ENCODE assay signal across 11 cellular contexts in the genomic region with DNA sequence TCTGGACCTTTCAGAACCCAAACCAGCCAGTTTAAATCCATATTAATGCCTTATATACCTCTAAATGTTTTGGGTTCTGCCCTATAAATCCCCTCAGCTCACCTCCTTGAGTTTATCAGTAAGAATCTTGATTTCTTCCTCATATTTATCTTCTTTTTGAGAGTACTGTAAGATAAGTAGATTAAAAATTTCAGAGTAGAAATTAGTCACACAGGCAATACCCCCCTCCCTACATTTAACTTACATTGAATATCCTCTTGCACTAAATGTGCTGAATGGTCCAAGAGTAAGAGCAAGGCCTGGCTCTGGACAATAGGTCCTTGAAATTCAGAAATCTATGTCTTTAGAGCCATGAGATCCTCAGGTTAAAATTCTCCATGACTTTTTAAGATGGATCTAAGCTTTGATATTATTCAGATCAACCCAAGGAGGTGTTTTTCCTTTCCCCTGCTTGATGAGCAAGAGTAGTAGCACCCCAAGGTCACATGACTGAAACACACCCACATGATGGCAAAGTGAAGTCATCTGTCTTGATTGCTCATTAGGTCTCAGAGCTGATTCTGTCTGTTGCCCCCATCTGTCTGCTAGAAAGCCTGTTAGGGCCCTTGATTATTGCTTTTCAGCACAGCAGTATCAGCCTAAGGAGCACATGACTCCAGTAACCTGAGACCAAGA.
DNase-seq lines count a peak whose midpoint lies in the region; ATAC-seq and TF ChIP-seq lines count a peak whose summit lies in the region.
"Had no signal": no experiment of that assay in that cellular context is flagged by ENCODE, and none has a peak within 500 bp of the region (broad histone marks: within the 10 kb centered on the region; RNA-seq: fewer than 3 reads in every experiment).

No MANE protein-coding gene starts in this region.

- no peak overlapping the region for H3K4me3 ChIP-seq in neutrophil (ENCODE audit: low read depth in 1 of 2, low read length in 1 of 2)
- H3K4me3 ChIP-seq: BLaER1 treated with 17β-estradiol and CSF1 and Interleukin-3, amounts not matched to agents 10 nM and 100 nM; HAP-1 had no signal

- H3K4me1 Mint-ChIP-seq in activated naive CD8-positive, alpha-beta T cell treated with anti-CD3 and anti-CD28 coated beads, Interleukin-2, amount 50 U/mL, for 24 hours: peaks cover 55% of the 10 kb centered on the region

- peak; percentile 99 for ATAC-seq in activated naive CD8-positive, alpha-beta T cell treated with anti-CD3 and anti-CD28 coated beads, Interleukin-2, amount 50 U/mL, for 24 hours

- H3K27me3 Mint-ChIP-seq in activated naive CD8-positive, alpha-beta T cell treated with anti-CD3 and anti-CD28 coated beads, Interleukin-2, amount 50 U/mL, for 24 hours: no peaks in the 10 kb centered on the region

- H3K36me3 Mint-ChIP-seq in activated naive CD8-positive, alpha-beta T cell treated with anti-CD3 and anti-CD28 coated beads, Interleukin-2, amount 50 U/mL, for 24 hours (ENCODE audit: low read depth): peaks cover 78% of the 10 kb centered on the region

- peak overlapping the region; percentile 55 for H3K4me3 Mint-ChIP-seq in activated naive CD8-positive, alpha-beta T cell treated with anti-CD3 and anti-CD28 coated beads, Interleukin-2, amount 50 U/mL, for 24 hours

- peaks cover 5% of the 10 kb centered on the region in 2 experiments for H3K4me1 ChIP-seq in neutrophil (ENCODE audit: control insufficient read depth in 1 of 2, insufficient read depth in 1 of 2, low read depth in 1 of 2, low read length in 1 of 2)
- H3K4me1 ChIP-seq: HAP-1 had no signal

- TF ChIP-seq CTCF in neutrophil (IDR thresholded peaks at IDR 0.05): no peak

- no peaks in the 10 kb centered on the region for H3K9me3 ChIP-seq in neutrophil
- H3K9me3 ChIP-seq: HAP-1 had no signal

- H3K27ac Mint-ChIP-seq in activated naive CD8-positive, alpha-beta T cell treated with anti-CD3 and anti-CD28 coated beads, Interleukin-2, amount 50 U/mL, for 24 hours: peak overlapping the region; percentile 96

- H3K27ac ChIP-seq in neutrophil: peak overlapping the region; percentile 55
- H3K27ac ChIP-seq: BLaER1 treated with 17β-estradiol and CSF1 and Interleukin-3, amounts not matched to agents 10 nM and 100 nM had no signal

- H3K9me3 Mint-ChIP-seq in activated naive CD8-positive, alpha-beta T cell treated with anti-CD3 and anti-CD28 coated beads, Interleukin-2, amount 50 U/mL, for 24 hours: no peaks in the 10 kb centered on the region

- peak; percentile 65 for DNase-seq in stimulated activated naive CD4-positive, alpha-beta T cell treated with Interleukin-2 at 50 U/mL for 16 hours (lab: John Stamatoyannopoulos, UW)
- DNase-seq in stimulated activated naive CD4-positive, alpha-beta T cell (lab: John Stamatoyannopoulos, UW): no peak
- peak; percentile 48 for DNase-seq in activated naive CD8-positive, alpha-beta T cell treated with anti-CD3 and anti-CD28 coated beads, Interleukin-2, amount 50 U/mL, for 24 hours
- DNase-seq in DMS79 (lab: John Stamatoyannopoulos, UW) (no peak), MV-4-11 (lab: John Stamatoyannopoulos, UW) (no peak), NK-92 (lab: John Stamatoyannopoulos, UW; ENCODE audit: unreplicated experiment) (no peak), NCI-H2081 (lab: John Stamatoyannopoulos, UW) (no peak)
- DNase-seq: central memory CD4-positive, alpha-beta T cell had no signal

- peaks cover 98% of the 10 kb centered on the region for H3K36me3 ChIP-seq in neutrophil

- H3K27me3 ChIP-seq in neutrophil: no peaks in the 10 kb centered on the region
- H3K27me3 ChIP-seq: BLaER1 treated with 17β-estradiol and CSF1 and Interleukin-3, amounts not matched to agents 10 nM and 100 nM had no signal

Comparison
In these comparisons a context has a peak if more than half of its experiments do, and no peak if none do; other contexts are left out.
1. DNase-seq: peak in stimulated activated naive CD4-positive, alpha-beta T cell treated with Interleukin-2 at 50 U/mL for 16 hours (single experiment) and activated naive CD8-positive, alpha-beta T cell treated with anti-CD3 and anti-CD28 coated beads, Interleukin-2, amount 50 U/mL, for 24 hours (single experiment); none in stimulated activated naive CD4-positive, alpha-beta T cell (0 of 6), DMS79 (single experiment), MV-4-11 (single experiment), NK-92 (single experiment) and NCI-H2081 (0 of 2).